In the genomic region with DNA sequence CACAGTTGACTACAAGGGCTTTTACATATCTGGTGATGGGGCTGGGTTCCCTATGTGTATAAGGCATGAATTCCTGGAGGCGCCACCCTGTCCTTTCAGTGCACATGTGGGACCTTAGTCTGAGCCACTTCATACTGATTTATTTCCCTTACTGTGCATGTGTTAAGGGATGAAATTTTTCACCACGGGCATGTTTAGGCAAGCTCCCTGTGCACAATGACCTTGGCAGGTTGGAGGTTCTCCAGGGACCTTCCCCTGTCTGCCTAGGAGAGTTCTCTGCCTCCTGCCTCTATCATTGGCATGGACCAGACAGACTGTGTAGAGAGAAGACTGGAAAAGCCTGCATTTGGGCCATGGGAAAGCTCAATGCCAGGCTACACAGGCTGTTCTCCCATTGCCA, we compare ENCODE assay signal across 16 cellular contexts.
A peak's percentile ranks its signal among the peaks of the same experiment; 100 is the strongest.
DNase-seq lines count a peak whose midpoint lies in the region; ATAC-seq, FAIRE-seq and TF ChIP-seq lines count a peak whose summit lies in the region.
"Had no signal": no experiment of that assay in that cellular context is flagged by ENCODE, and none has a peak within 500 bp of the region (broad histone marks: within the 10 kb centered on the region; RNA-seq: fewer than 3 reads in every experiment).

No MANE protein-coding gene starts in this region.

- H2AFZ ChIP-seq in mesenchymal stem cell (ENCODE audit: low read depth, low read length) = no peak overlapping the region

- no peak overlapping the region for H2BK120ac ChIP-seq in mesenchymal stem cell (ENCODE audit: low read depth, low read length)

- H4K8ac ChIP-seq in mesenchymal stem cell (ENCODE audit: low read length) = no peak overlapping the region

- no peak overlapping the region for H3K23ac ChIP-seq in mesenchymal stem cell (ENCODE audit: low read length in 2 of 2)

- peak overlapping the region; percentile 83 for H2AK5ac ChIP-seq in mesenchymal stem cell (ENCODE audit: low read length, severe bottlenecking)

- no peak overlapping the region for H3K9ac ChIP-seq in mesenchymal stem cell (ENCODE audit: low read length)

- H3K4me2 ChIP-seq in mesenchymal stem cell (ENCODE audit: low read length, poor library complexity, severe bottlenecking) = no peak overlapping the region
- H3K4me2 ChIP-seq: A549 had no signal

- 83% methylated on average over 2 of the region's 2 CpGs for WGBS in mesenchymal stem cell

- peak overlapping the region in 2 of 3 donors; percentile 73 to 90 for H3K27ac Mint-ChIP-seq in CD4-positive, CD25-positive, alpha-beta regulatory T cell
- H3K27ac Mint-ChIP-seq in CD4-positive, alpha-beta memory T cell = peak overlapping the region in 5 of 7 donors; percentile 3 to 89 (median 82)
- no peak overlapping the region for H3K27ac Mint-ChIP-seq in activated naive CD8-positive, alpha-beta T cell treated with anti-CD3 and anti-CD28 coated beads, Interleukin-2, amount 50 U/mL, for 24 hours

- CTCF ChIA-PET in CD4-positive, alpha-beta memory T cell (lab: Charles Lee; ENCODE audit: partially characterized antibody) = interaction anchor here (0.6 to 6.4 kb wide), 9 partner anchors 11 to 95 kb away, joined by 3 to 36 read pairs (median 3); no protein-coding TSS in a partner anchor

- H3K4me1 ChIP-seq in CD4-positive, CD25-positive, alpha-beta regulatory T cell (ENCODE audit: control insufficient read depth, insufficient read depth, low read length, poor library complexity, severe bottlenecking) = peaks cover 62% of the 10 kb centered on the region
- H3K4me1 ChIP-seq in CD4-positive, alpha-beta memory T cell (ENCODE audit: insufficient read depth, low read length) = peaks cover 98% of the 10 kb centered on the region
- peaks cover 4% of the 10 kb centered on the region for H3K4me1 ChIP-seq in mesenchymal stem cell (ENCODE audit: control insufficient read depth, insufficient read depth, low read depth, low read length)
- H3K4me1 ChIP-seq: A549, BE2C, Caco-2, HAP-1 had no signal

- no peaks in the 10 kb centered on the region for H3K27me3 Mint-ChIP-seq in CD4-positive, CD25-positive, alpha-beta regulatory T cell
- H3K27me3 Mint-ChIP-seq in CD4-positive, alpha-beta memory T cell = no peaks in the 10 kb centered on the region
- H3K27me3 Mint-ChIP-seq in activated naive CD8-positive, alpha-beta T cell treated with anti-CD3 and anti-CD28 coated beads, Interleukin-2, amount 50 U/mL, for 24 hours = peaks cover 6% of the 10 kb centered on the region

- no peak overlapping the region for H2BK15ac ChIP-seq in mesenchymal stem cell (ENCODE audit: low read depth, poor library complexity, severe bottlenecking)

- intact Hi-C loops in CD4-positive, alpha-beta memory T cell (cut with micrococcal nuclease) = no loop called here

- FAIRE-seq in bronchial epithelial cell (lab: Jason Lieb, UNC) = no peak
- FAIRE-seq: A549, GM12892, H1 had no signal

- H3K4me1 Mint-ChIP-seq in CD4-positive, CD25-positive, alpha-beta regulatory T cell = peaks cover 48 to 76% (median 61%) of the 10 kb centered on the region in 4 donors
- peaks cover 59 to 98% (median 80%) of the 10 kb centered on the region in 4 donors for H3K4me1 Mint-ChIP-seq in CD4-positive, alpha-beta memory T cell
- peaks cover 38% of the 10 kb centered on the region for H3K4me1 Mint-ChIP-seq in activated naive CD8-positive, alpha-beta T cell treated with anti-CD3 and anti-CD28 coated beads, Interleukin-2, amount 50 U/mL, for 24 hours

- no peak overlapping the region for H3K27ac ChIP-seq in CD4-positive, CD25-positive, alpha-beta regulatory T cell (ENCODE audit: insufficient read depth, low read length, poor library complexity, severe bottlenecking)
- no peak overlapping the region for H3K27ac ChIP-seq in CD4-positive, alpha-beta memory T cell (ENCODE audit: low read depth, low read length)
- H3K27ac ChIP-seq in mesenchymal stem cell (ENCODE audit: low read length, poor library complexity, severe bottlenecking) = no peak overlapping the region
- H3K27ac ChIP-seq in coronary artery = no peak overlapping the region
- H3K27ac ChIP-seq: A549, C4-2B had no signal

- no peaks in the 10 kb centered on the region for H3K27me3 ChIP-seq in CD4-positive, CD25-positive, alpha-beta regulatory T cell (ENCODE audit: control insufficient read depth, insufficient read depth, low read length)
- H3K27me3 ChIP-seq in CD4-positive, alpha-beta memory T cell (ENCODE audit: insufficient read depth, low read length) = no peaks in the 10 kb centered on the region
- no peaks in the 10 kb centered on the region for H3K27me3 ChIP-seq in bronchial epithelial cell (ENCODE audit: control insufficient read depth, insufficient read depth, low read length)
- H3K27me3 ChIP-seq in mesenchymal stem cell (ENCODE audit: control insufficient read depth in 1 of 2, insufficient read depth in 1 of 2, low read length in 2 of 2) = no peaks in the 10 kb centered on the region
- H3K27me3 ChIP-seq: BE2C had no signal

- peaks cover 22% of the 10 kb centered on the region for H3K36me3 Mint-ChIP-seq in CD4-positive, CD25-positive, alpha-beta regulatory T cell
- H3K36me3 Mint-ChIP-seq in CD4-positive, alpha-beta memory T cell = peaks cover 47 to 49% of the 10 kb centered on the region in 2 donors
- peaks cover 2% of the 10 kb centered on the region for H3K36me3 Mint-ChIP-seq in activated naive CD8-positive, alpha-beta T cell treated with anti-CD3 and anti-CD28 coated beads, Interleukin-2, amount 50 U/mL, for 24 hours (ENCODE audit: low read depth)

- TF ChIP-seq CTCF in bronchial epithelial cell (IDR thresholded peaks at IDR 0.05; ENCODE audit: insufficient read depth, low read length, severe bottlenecking) (no peak), coronary artery (IDR thresholded peaks at IDR 0.05) (no peak)

- no peak overlapping the region for H3K18ac ChIP-seq in mesenchymal stem cell (ENCODE audit: low read depth in 1 of 2, low read length in 2 of 2)

- H3K36me3 ChIP-seq in CD4-positive, CD25-positive, alpha-beta regulatory T cell (ENCODE audit: control insufficient read depth, insufficient read depth, low read length) = peaks cover 8% of the 10 kb centered on the region
- no peaks in the 10 kb centered on the region for H3K36me3 ChIP-seq in CD4-positive, alpha-beta memory T cell (ENCODE audit: insufficient read depth, low read length)
- H3K36me3 ChIP-seq in bronchial epithelial cell (ENCODE audit: control insufficient read depth, insufficient read depth, low read length) = no peaks in the 10 kb centered on the region
- no peaks in the 10 kb centered on the region for H3K36me3 ChIP-seq in mesenchymal stem cell (ENCODE audit: control insufficient read depth in 1 of 2, insufficient read depth in 2 of 2, low read depth in 1 of 2, low read length in 2 of 2)
- H3K36me3 ChIP-seq: BE2C, HAP-1 had no signal

- H4K91ac ChIP-seq in mesenchymal stem cell (ENCODE audit: low read length) = no peak overlapping the region

- no peak overlapping the region for H3K4ac ChIP-seq in mesenchymal stem cell (ENCODE audit: low read depth in 1 of 2, low read length in 2 of 2)

- POLR2A ChIA-PET in CD4-positive, alpha-beta memory T cell (lab: Charles Lee; ENCODE audit: partially characterized antibody) = interaction anchor here (1.0 to 51.2 kb wide), 6 partner anchors 8 to 179 kb away, joined by 3 to 2213 read pairs (median 15); no protein-coding TSS in a partner anchor

- no peak overlapping the region for H3K4me3 ChIP-seq in CD4-positive, CD25-positive, alpha-beta regulatory T cell (ENCODE audit: low read depth, low read length)
- no peak overlapping the region for H3K4me3 ChIP-seq in CD4-positive, alpha-beta memory T cell (ENCODE audit: low read length in 2 of 2)
- H3K4me3 ChIP-seq in bronchial epithelial cell (ENCODE audit: low read depth, low read length) (no peak overlapping the region), mesenchymal stem cell (ENCODE audit: insufficient read depth in 1 of 2, low read depth in 1 of 2, low read length in 2 of 2) (no peak overlapping the region), coronary artery (no peak overlapping the region)
- H3K4me3 ChIP-seq: A549, HAP-1 had no signal

- DNase-seq in CD4-positive, CD25-positive, alpha-beta regulatory T cell = no peak
- no peak for DNase-seq in CD4-positive, alpha-beta memory T cell
- peak; percentile 63 for DNase-seq in bronchial epithelial cell (ENCODE audit: low read depth)
- DNase-seq in mesenchymal stem cell = no peak
- no peak for DNase-seq in coronary artery (ENCODE audit: low spot score)
- DNase-seq in activated naive CD8-positive, alpha-beta T cell treated with anti-CD3 and anti-CD28 coated beads, Interleukin-2, amount 50 U/mL, for 24 hours = no peak
- DNase-seq: BE2C; Caco-2; CD8-positive, alpha-beta memory T cell; DND-41; GDM1 had no signal

- peaks cover 5 to 11% of the 10 kb centered on the region in 2 experiments for H3K9me3 ChIP-seq in CD4-positive, CD25-positive, alpha-beta regulatory T cell (ENCODE audit: control insufficient read depth in 2 of 2, low read length in 2 of 2)
- peaks cover 0 to 5% of the 10 kb centered on the region in 2 donors for H3K9me3 ChIP-seq in CD4-positive, alpha-beta memory T cell (ENCODE audit: control insufficient read depth in 1 of 2, low read length in 2 of 2)
- H3K9me3 ChIP-seq in mesenchymal stem cell (ENCODE audit: control insufficient read depth, low read length) = no peaks in the 10 kb centered on the region
- H3K9me3 ChIP-seq: BE2C, HAP-1 had no signal

- no peak for ATAC-seq in CD4-positive, CD25-positive, alpha-beta regulatory T cell (ENCODE audit: low read depth in 2 of 2)
- ATAC-seq in activated naive CD8-positive, alpha-beta T cell treated with anti-CD3 and anti-CD28 coated beads, Interleukin-2, amount 50 U/mL, for 24 hours = no peak
- ATAC-seq: A549 had no signal

- no peak overlapping the region for H3K14ac ChIP-seq in mesenchymal stem cell (ENCODE audit: low read length in 2 of 2)

- H2BK5ac ChIP-seq in mesenchymal stem cell (ENCODE audit: low read depth, low read length, poor library complexity, severe bottlenecking) = no peak overlapping the region

- H3K79me1 ChIP-seq in mesenchymal stem cell (replicated peaks; ENCODE audit: low read length, poor library complexity, severe bottlenecking) = no peaks in the 10 kb centered on the region

- no peak overlapping the region for H2BK12ac ChIP-seq in mesenchymal stem cell (ENCODE audit: low read length in 2 of 2)

- peak overlapping the region in 1 of 4 donors; percentile 66 for H3K4me3 Mint-ChIP-seq in CD4-positive, CD25-positive, alpha-beta regulatory T cell
- peak overlapping the region in 1 of 8 donors; percentile 45 for H3K4me3 Mint-ChIP-seq in CD4-positive, alpha-beta memory T cell
- no peak overlapping the region for H3K4me3 Mint-ChIP-seq in activated naive CD8-positive, alpha-beta T cell treated with anti-CD3 and anti-CD28 coated beads, Interleukin-2, amount 50 U/mL, for 24 hours

- peaks cover 0 to 16% (median 5%) of the 10 kb centered on the region in 7 donors for H3K9me3 Mint-ChIP-seq in CD4-positive, CD25-positive, alpha-beta regulatory T cell
- H3K9me3 Mint-ChIP-seq in CD4-positive, alpha-beta memory T cell = peaks cover 5 to 32% (median 15%) of the 10 kb centered on the region in 8 donors
- peaks cover 9% of the 10 kb centered on the region for H3K9me3 Mint-ChIP-seq in activated naive CD8-positive, alpha-beta T cell treated with anti-CD3 and anti-CD28 coated beads, Interleukin-2, amount 50 U/mL, for 24 hours
